ENCODE assay signal across 10 cellular contexts in the genomic region with DNA sequence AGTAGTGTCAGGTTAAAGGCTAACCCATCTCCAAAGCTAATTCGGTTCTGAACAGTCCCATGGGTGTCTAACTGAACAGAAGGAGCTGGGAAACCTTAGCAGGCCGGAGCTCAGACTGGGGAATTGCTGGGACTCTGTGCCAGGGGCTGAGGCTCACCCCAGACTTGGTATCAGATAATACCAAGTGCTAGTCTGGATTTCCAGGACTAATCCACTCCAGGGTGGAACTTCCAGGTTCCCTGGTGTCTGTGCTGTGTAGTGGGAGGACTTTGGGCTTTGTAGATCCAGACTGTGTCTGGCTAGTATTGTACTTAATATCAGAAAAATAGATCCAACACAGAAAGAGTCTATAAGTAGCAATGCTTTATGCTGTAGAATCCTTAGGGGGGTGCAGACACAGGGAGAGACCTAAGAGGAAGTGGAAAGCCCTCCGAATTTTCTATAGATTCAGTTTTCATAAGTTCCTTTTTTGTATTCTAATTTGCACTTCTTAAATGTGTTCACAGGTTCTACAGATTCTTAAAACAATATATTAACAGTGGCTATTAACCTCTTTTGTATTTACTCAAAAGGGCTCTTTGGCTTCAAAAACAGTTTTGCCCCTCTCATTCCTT. TPM values are rescaled to one million over a fixed set of nuclear protein-coding genes. Genes with fewer than 3 reads are reported as not detected.
DNase-seq lines count a peak whose midpoint lies in the region; ATAC-seq, FAIRE-seq and TF ChIP-seq lines count a peak whose summit lies in the region.
"Had no signal": no experiment of that assay in that cellular context is flagged by ENCODE, and none has a peak within 500 bp of the region (broad histone marks: within the 10 kb centered on the region; RNA-seq: fewer than 3 reads in every experiment).

No MANE protein-coding gene starts in this region.

- no peaks in the 10 kb centered on the region for H3K36me3 ChIP-seq in mucosa of rectum (ENCODE audit: control insufficient read depth in 2 of 2, insufficient read depth in 2 of 2, low read length in 2 of 2)
- no peaks in the 10 kb centered on the region for H3K36me3 ChIP-seq in kidney (ENCODE audit: control insufficient read depth in 1 of 2, insufficient read depth in 2 of 2, low read length in 2 of 2)
- H3K36me3 ChIP-seq: left lung had no signal

- H3K36me3 Mint-ChIP-seq in stimulated activated naive CD8-positive, alpha-beta T cell treated with anti-CD3 and anti-CD28 coated beads, Interleukin-15, Interleukin-2, amounts not matched to agents 100 ng/mL and 50 ng/mL, for 24 hours (ENCODE audit: low read depth): peaks cover 11% of the 10 kb centered on the region
- peaks cover 7% of the 10 kb centered on the region for H3K36me3 Mint-ChIP-seq in activated CD4-positive, alpha-beta memory T cell treated with anti-CD3 and anti-CD28 coated beads, Interleukin-2, amount 10 ng/mL, durations not matched to agents 7 days and 5 days (ENCODE audit: low read depth)

- H3K27ac Mint-ChIP-seq in stimulated activated naive CD8-positive, alpha-beta T cell treated with anti-CD3 and anti-CD28 coated beads, Interleukin-15, Interleukin-2, amounts not matched to agents 100 ng/mL and 50 ng/mL, for 24 hours: peak overlapping the region; percentile 96
- H3K27ac Mint-ChIP-seq in activated CD4-positive, alpha-beta memory T cell treated with anti-CD3 and anti-CD28 coated beads, Interleukin-2, amount 10 ng/mL, durations not matched to agents 7 days and 5 days: no peak overlapping the region

- H3K4me3 ChIP-seq in mucosa of rectum (ENCODE audit: low read length in 2 of 2) (no peak overlapping the region), kidney (ENCODE audit: low read length in 2 of 2) (peak overlapping the region in 1 of 2 donors; percentile 2)

- DNase-seq in stimulated activated naive CD8-positive, alpha-beta T cell treated with anti-CD3 and anti-CD28 coated beads, Interleukin-15, Interleukin-2, amounts not matched to agents 100 U/mL and 50 U/mL, for 24 hours: no peak
- no peak for DNase-seq in activated CD4-positive, alpha-beta memory T cell treated with anti-CD3 and anti-CD28 coated beads, Interleukin-2, amount 10 ng/mL, durations not matched to agents 7 days and 5 days
- DNase-seq in NCI-H748 treated with DMSO at 0.1 percent for 48 hours (lab: John Stamatoyannopoulos, UW) (no peak), kidney (no peak)
- DNase-seq: left lung; stimulated activated CD8-positive, alpha-beta memory T cell treated with anti-CD3 and anti-CD28 coated beads, Interleukin-4, amount 100 ng/mL, for 48 hours had no signal

- H3K4me1 ChIP-seq in mucosa of rectum (ENCODE audit: control insufficient read depth in 2 of 2, insufficient read depth in 2 of 2, low read length in 2 of 2) (peaks cover 0 to 11% of the 10 kb centered on the region in 2 donors), kidney (ENCODE audit: control insufficient read depth in 1 of 2, insufficient read depth in 1 of 2, low read depth in 1 of 2, low read length in 2 of 2) (peaks cover 18 to 28% of the 10 kb centered on the region in 2 donors)

- H3K27ac ChIP-seq in mucosa of rectum (ENCODE audit: low read depth in 2 of 2, low read length in 2 of 2) (peak overlapping the region in 1 of 2 donors; percentile 54), kidney (ENCODE audit: low read depth in 2 of 2, low read length in 2 of 2) (peak overlapping the region in 1 of 2 donors; percentile 98)

- TF ChIP-seq CTCF in kidney (IDR thresholded peaks at IDR 0.05; ENCODE audit: borderline replicate concordance, extremely low read depth, insufficient read depth): no peak

- CTCF ChIA-PET in activated CD4-positive, alpha-beta memory T cell treated with anti-CD3 and anti-CD28 coated beads, Interleukin-2, amount 10 ng/mL, durations not matched to agents 7 days and 5 days (lab: Charles Lee): no interaction called here

- no peak for FAIRE-seq in kidney (lab: Jason Lieb, UNC)

- peak overlapping the region; percentile 98 for H3K4me3 Mint-ChIP-seq in stimulated activated naive CD8-positive, alpha-beta T cell treated with anti-CD3 and anti-CD28 coated beads, Interleukin-15, Interleukin-2, amounts not matched to agents 100 ng/mL and 50 ng/mL, for 24 hours
- H3K4me3 Mint-ChIP-seq in activated CD4-positive, alpha-beta memory T cell treated with anti-CD3 and anti-CD28 coated beads, Interleukin-2, amount 10 ng/mL, durations not matched to agents 7 days and 5 days: peak overlapping the region; percentile 25

- no peaks in the 10 kb centered on the region for H3K27me3 Mint-ChIP-seq in stimulated activated naive CD8-positive, alpha-beta T cell treated with anti-CD3 and anti-CD28 coated beads, Interleukin-15, Interleukin-2, amounts not matched to agents 100 ng/mL and 50 ng/mL, for 24 hours
- H3K27me3 Mint-ChIP-seq in activated CD4-positive, alpha-beta memory T cell treated with anti-CD3 and anti-CD28 coated beads, Interleukin-2, amount 10 ng/mL, durations not matched to agents 7 days and 5 days: peaks cover 10% of the 10 kb centered on the region

- H3K27me3 ChIP-seq in mucosa of rectum (ENCODE audit: control insufficient read depth in 2 of 2, insufficient read depth in 2 of 2, low read length in 2 of 2): no peaks in the 10 kb centered on the region

- H3K4me1 Mint-ChIP-seq in stimulated activated naive CD8-positive, alpha-beta T cell treated with anti-CD3 and anti-CD28 coated beads, Interleukin-15, Interleukin-2, amounts not matched to agents 100 ng/mL and 50 ng/mL, for 24 hours (ENCODE audit: low read depth): peaks cover 63% of the 10 kb centered on the region
- H3K4me1 Mint-ChIP-seq in activated CD4-positive, alpha-beta memory T cell treated with anti-CD3 and anti-CD28 coated beads, Interleukin-2, amount 10 ng/mL, durations not matched to agents 7 days and 5 days: peaks cover 26% of the 10 kb centered on the region

- POLR2A ChIA-PET in activated CD4-positive, alpha-beta memory T cell treated with anti-CD3 and anti-CD28 coated beads, Interleukin-2, amount 10 ng/mL, durations not matched to agents 7 days and 5 days (lab: Charles Lee): no interaction called here

- H3K9me3 ChIP-seq in mucosa of rectum (ENCODE audit: control insufficient read depth in 2 of 2, low read length in 2 of 2) (no peaks in the 10 kb centered on the region), kidney (ENCODE audit: control insufficient read depth in 1 of 2, low read length in 2 of 2) (no peaks in the 10 kb centered on the region)
- H3K9me3 ChIP-seq: left lung had no signal

- H3K9ac ChIP-seq in mucosa of rectum (ENCODE audit: low read depth in 1 of 2, low read length in 2 of 2): peak overlapping the region; percentile 20 to 47
- peak overlapping the region in 1 of 2 donors; percentile 1 for H3K9ac ChIP-seq in kidney (ENCODE audit: low read length in 2 of 2)

- intact Hi-C loops in kidney (cut with DNase I): no loop called here

- ATAC-seq in stimulated activated naive CD8-positive, alpha-beta T cell treated with anti-CD3 and anti-CD28 coated beads, Interleukin-15, Interleukin-2, amounts not matched to agents 100 U/mL and 50 U/mL, for 24 hours: no peak
- no peak for ATAC-seq in HG02885 (IDR thresholded peaks at IDR 0.05; ENCODE audit: poor library complexity, unreplicated experiment)
- no peak for ATAC-seq in HG03108 (IDR thresholded peaks at IDR 0.05; ENCODE audit: unreplicated experiment)
- ATAC-seq: left lung had no signal

- no peaks in the 10 kb centered on the region for H3K9me3 Mint-ChIP-seq in stimulated activated naive CD8-positive, alpha-beta T cell treated with anti-CD3 and anti-CD28 coated beads, Interleukin-15, Interleukin-2, amounts not matched to agents 100 ng/mL and 50 ng/mL, for 24 hours
- H3K9me3 Mint-ChIP-seq in activated CD4-positive, alpha-beta memory T cell treated with anti-CD3 and anti-CD28 coated beads, Interleukin-2, amount 10 ng/mL, durations not matched to agents 7 days and 5 days: no peaks in the 10 kb centered on the region

RNA-seq across cellular contexts. Expression of a gene that starts 4.1 kb away (rescaled TPM):
- total RNA-seq in activated CD4-positive, alpha-beta memory T cell treated with anti-CD3 and anti-CD28 coated beads, Interleukin-2, amount 10 ng/mL, durations not matched to agents 7 days and 5 days: 10 to 100 TPM in 1 of 2 experiments, 1 to 10 TPM in 1; 7.9 to 10.3 TPM
- total RNA-seq in kidney: 22.6 TPM
- 3.5 TPM for polyA plus RNA-seq in kidney (ENCODE audit: insufficient read depth, low read depth, low replicate concordance)
